1 cellular context compared by ENCODE assay signal in genomic region chr6:156828280-156828703, GRCh38.
TF ChIP-seq lines count a peak whose summit lies in the region.

No MANE protein-coding gene starts in this region.

TF ChIP-seq in GM23338, 12 proteins besides CTCF, POLR2A, EP300 and RAD21 (continued from another document):
- TF ChIP-seq ETS1 (IDR thresholded peaks at IDR 0.05), result no peak
- no peak for TF ChIP-seq ZNF462 (CRISPR knock-in tag; IDR thresholded peaks at IDR 0.05)
TF ChIP-seq in GM23338: peak in this region for 0.
